ENCODE assay signal across 8 cellular contexts in genomic region chr1:231162300-231162969, GRCh38. TPM values are rescaled to one million over a fixed set of nuclear protein-coding genes. Genes with fewer than 3 reads are reported as not detected.
DNase-seq lines count a peak whose midpoint lies in the region; ATAC-seq and TF ChIP-seq lines count a peak whose summit lies in the region.

No MANE protein-coding gene starts in this region.

- peak overlapping the region; percentile 61 for H3K4me3 ChIP-seq in HUES6 (ENCODE audit: low read depth, low read length)
- H3K4me3 ChIP-seq in gastroesophageal sphincter = peak overlapping the region in 1 of 2 donors; percentile 44
- peak overlapping the region; percentile 13 for H3K4me3 ChIP-seq in ovary

- H3K27ac ChIP-seq in HUES6 (ENCODE audit: low read depth, low read length) = no peak overlapping the region
- H3K27ac ChIP-seq in gastroesophageal sphincter = no peak overlapping the region
- no peak overlapping the region for H3K27ac ChIP-seq in ovary

- intact Hi-C loops in ovary (cut with DNase I) = no loop called here

- H3K9me3 ChIP-seq in HUES6 (ENCODE audit: control insufficient read depth, insufficient read depth, low read depth, low read length) (no peaks in the 10 kb centered on the region), gastroesophageal sphincter (no peaks in the 10 kb centered on the region), ovary (peaks cover 0 to 5% of the 10 kb centered on the region in 2 donors)

- no peaks in the 10 kb centered on the region for H3K36me3 ChIP-seq in HUES6 (ENCODE audit: control insufficient read depth, insufficient read depth, low read length)
- H3K36me3 ChIP-seq in gastroesophageal sphincter = no peaks in the 10 kb centered on the region
- H3K36me3 ChIP-seq in ovary = no peaks in the 10 kb centered on the region

- TF ChIP-seq POLR2A in gastroesophageal sphincter (IDR thresholded peaks at IDR 0.05) = no peak
- no peak for TF ChIP-seq POLR2A in ovary (IDR thresholded peaks at IDR 0.05)

- no CpG with 5 or more reads among the region's 71 CpGs for WGBS in gastroesophageal sphincter (ENCODE audit: low coverage in 1 of 2), 2 donors
- 1 to 2% (median 1%) methylated on average over 54 to 71 of the region's 71 CpGs for WGBS in ovary, 3 donors

- no peak overlapping the region for H3K9ac ChIP-seq in HUES6 (ENCODE audit: low read length)

- TF ChIP-seq EP300 in gastroesophageal sphincter (IDR thresholded peaks at IDR 0.05) (no peak), ovary (IDR thresholded peaks at IDR 0.05) (no peak)

- peak; percentile 79 for DNase-seq in Caki2 (ENCODE audit: low read depth)
- peak; percentile 70 for DNase-seq in activated CD8-positive, alpha-beta memory T cell treated with anti-CD3 and anti-CD28 coated beads for 24 hours
- peak in 4 of 5 donors; percentile 11 to 53 (median 38) for DNase-seq in ovary
- DNase-seq in OCI-M2 (lab: John Stamatoyannopoulos, UW; ENCODE audit: unreplicated experiment) = no peak
- DNase-seq in MV-4-11 (lab: John Stamatoyannopoulos, UW) = no peak
- DNase-seq in putamen (ENCODE audit: low spot score) = no peak

- in situ Hi-C loops in Caki2 (cut with HindIII; ENCODE audit: low pct_unique_long_range_greater_than_20kb, low sequenced_read_pairs) = no loop called here

- H3K4me1 ChIP-seq in HUES6 (ENCODE audit: control insufficient read depth, insufficient read depth, low read length) = 0 out of 2 replicates have a peak, but pooled peaks cover 6% of the 10 kb centered on the region
- peaks cover 0 to 32% (median 21%) of the 10 kb centered on the region in 3 donors for H3K4me1 ChIP-seq in gastroesophageal sphincter
- H3K4me1 ChIP-seq in ovary (ENCODE audit: insufficient read depth) = peaks cover 19% of the 10 kb centered on the region

- peak; percentile 71 for ATAC-seq in gastroesophageal sphincter

- H3K27me3 ChIP-seq in HUES6 (ENCODE audit: control insufficient read depth, insufficient read depth, low read length) (peaks cover 95% of the 10 kb centered on the region), gastroesophageal sphincter (peaks cover 89% of the 10 kb centered on the region), ovary (no peaks in the 10 kb centered on the region)

- TF ChIP-seq CTCF in gastroesophageal sphincter (IDR thresholded peaks at IDR 0.05) = no peak
- no peak for TF ChIP-seq CTCF in ovary (IDR thresholded peaks at IDR 0.05)

RNA-seq across cellular contexts. Expression of gene TRIM67, which starts 0.6 kb away (rescaled TPM):
- 1.3 TPM in 1 of 2 replicates, not detected in the other for total RNA-seq in Caki2 (2014; rRNA removed; shearing (Covaris generic); ENCODE audit: low replicate concordance)
- total RNA-seq in gastroesophageal sphincter = under 1 TPM in 2 of 4 donors, not detected in 2; 0.04 to 0.13 TPM
- total RNA-seq in ovary = under 1 TPM in 2 of 7 donors, not detected in 5; 0.05 to 0.92 TPM
- under 1 TPM in 1 of 2 donors, not detected in 1; 0.02 TPM for polyA plus RNA-seq in ovary

Comparison
In these comparisons a context has a peak if more than half of its experiments do, and no peak if none do; other contexts are left out.
1. DNase-seq: peak in Caki2 (single experiment), activated CD8-positive, alpha-beta memory T cell treated with anti-CD3 and anti-CD28 coated beads for 24 hours (single experiment) and ovary (4 of 5); none in OCI-M2 (single experiment), MV-4-11 (single experiment) and putamen (single experiment).